Comparison of ENCODE assay signal across 8 cellular contexts in the genomic region with DNA sequence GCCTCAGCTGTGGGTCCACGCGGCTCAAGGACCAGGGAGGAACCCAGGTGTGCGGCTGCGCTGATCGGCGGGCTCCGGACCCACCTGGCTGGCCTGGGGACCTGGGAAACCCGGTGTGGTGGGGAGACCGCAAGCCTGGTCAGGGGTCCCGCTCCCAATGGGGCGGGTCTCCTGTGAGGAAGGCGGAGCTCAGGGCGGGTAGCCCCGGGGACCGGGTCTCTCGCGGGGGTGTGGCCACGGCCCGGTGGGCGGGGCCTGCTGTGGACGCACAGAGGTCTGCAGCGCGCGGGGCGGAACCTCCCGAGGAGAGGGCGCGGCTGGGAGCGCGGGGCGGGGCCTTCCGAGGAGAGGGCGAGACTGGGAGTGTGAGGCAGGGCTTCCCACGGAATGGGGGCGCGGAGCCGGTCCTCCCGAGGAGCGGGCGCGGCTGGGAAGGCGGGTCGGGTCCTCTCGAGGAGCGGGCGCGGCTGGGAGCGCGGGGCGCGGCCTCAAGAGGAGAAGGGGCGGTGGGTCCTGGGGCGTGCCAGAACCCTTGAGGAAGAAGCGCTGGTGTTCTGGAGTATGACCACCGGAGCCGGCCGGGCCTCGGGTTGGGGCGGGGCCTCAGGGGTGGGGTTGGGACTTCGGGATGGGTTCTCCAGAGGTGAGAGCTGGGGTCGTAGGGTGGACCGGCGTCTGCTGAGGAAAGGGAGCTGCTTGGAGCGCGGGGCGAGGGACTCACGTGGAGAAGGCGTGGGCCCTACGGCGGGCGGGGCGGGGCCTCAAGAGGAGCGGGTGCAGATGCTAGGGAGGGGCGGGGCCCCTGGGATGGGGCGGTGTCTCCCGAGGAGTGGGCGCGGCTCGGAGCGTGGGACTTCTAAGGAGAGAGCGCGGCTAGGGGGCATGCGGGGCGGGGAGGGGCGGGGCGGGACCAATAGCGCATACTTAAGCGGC. TPM values are rescaled to one million over a fixed set of nuclear protein-coding genes. Genes with fewer than 3 reads are reported as not detected.
DNase-seq lines count a peak whose midpoint lies in the region; ATAC-seq and TF ChIP-seq lines count a peak whose summit lies in the region.

No MANE protein-coding gene starts in this region.

- DNase-seq in GM12865 (ENCODE audit: low read depth) (peak; percentile 86), NOMO-1 treated with DMSO at 0.1 percent for 48 hours (lab: John Stamatoyannopoulos, UW; ENCODE audit: unreplicated experiment) (peak; percentile 87), endodermal cell (peak; percentile 97), mesothelial cell of epicardium (ENCODE audit: low spot score in 2 of 2, unreplicated experiment in 2 of 2) (peak; percentile 85 to 89), superior temporal gyrus (ENCODE audit: extremely low spot score) (no peak)
- DNase-seq in activated CD8-positive, alpha-beta memory T cell treated with anti-CD3 and anti-CD28 coated beads, Interleukin-2, amount 10 ng/mL, durations not matched to agents 7 days and 5 days = peak; percentile 90
- DNase-seq in stimulated activated CD8-positive, alpha-beta memory T cell treated with anti-CD3 and anti-CD28 coated beads, Interleukin-15, amount 100 ng/mL, for 4 hours (ENCODE audit: low read depth in 2 of 2) = peak; percentile 84 to 89

- H3K9me3 Mint-ChIP-seq in activated CD8-positive, alpha-beta memory T cell treated with anti-CD3 and anti-CD28 coated beads, Interleukin-2, amount 10 ng/mL, durations not matched to agents 7 days and 5 days (ENCODE audit: low read depth) = no peaks in the 10 kb centered on the region
- H3K9me3 Mint-ChIP-seq in endodermal cell (no peaks in the 10 kb centered on the region), mesothelial cell of epicardium (no peaks in the 10 kb centered on the region)

- H3K9ac ChIP-seq in endodermal cell (ENCODE audit: extremely low read depth, low read length, poor library complexity, severe bottlenecking) = no peak overlapping the region

- peaks cover 28% of the 10 kb centered on the region for H3K27me3 Mint-ChIP-seq in activated CD8-positive, alpha-beta memory T cell treated with anti-CD3 and anti-CD28 coated beads, Interleukin-2, amount 10 ng/mL, durations not matched to agents 7 days and 5 days
- peaks cover 72% of the 10 kb centered on the region for H3K27me3 Mint-ChIP-seq in endodermal cell (ENCODE audit: insufficient read depth)
- H3K27me3 Mint-ChIP-seq in mesothelial cell of epicardium (ENCODE audit: low read depth) = peaks cover 71% of the 10 kb centered on the region

- H3K4me3 Mint-ChIP-seq in activated CD8-positive, alpha-beta memory T cell treated with anti-CD3 and anti-CD28 coated beads, Interleukin-2, amount 10 ng/mL, durations not matched to agents 7 days and 5 days = peak overlapping the region; percentile 72
- H3K4me3 Mint-ChIP-seq in endodermal cell = peak overlapping the region; percentile 57
- peak overlapping the region; percentile 66 for H3K4me3 Mint-ChIP-seq in mesothelial cell of epicardium

- H3K36me3 Mint-ChIP-seq in activated CD8-positive, alpha-beta memory T cell treated with anti-CD3 and anti-CD28 coated beads, Interleukin-2, amount 10 ng/mL, durations not matched to agents 7 days and 5 days = no peaks in the 10 kb centered on the region
- H3K36me3 Mint-ChIP-seq in endodermal cell (ENCODE audit: low read depth) = no peaks in the 10 kb centered on the region
- H3K36me3 Mint-ChIP-seq in mesothelial cell of epicardium = no peaks in the 10 kb centered on the region

- H3K27ac ChIP-seq in endodermal cell (ENCODE audit: low read depth, low read length) = no peak overlapping the region

- CTCF ChIA-PET in activated CD8-positive, alpha-beta memory T cell treated with anti-CD3 and anti-CD28 coated beads, Interleukin-2, amount 10 ng/mL, durations not matched to agents 7 days and 5 days (lab: Charles Lee) = interaction anchor here (0.9 to 1.2 kb wide), 2 partner anchors 18 to 19 kb away, joined by 3 read pairs; no protein-coding TSS in a partner anchor

- H3K4me1 Mint-ChIP-seq in activated CD8-positive, alpha-beta memory T cell treated with anti-CD3 and anti-CD28 coated beads, Interleukin-2, amount 10 ng/mL, durations not matched to agents 7 days and 5 days = no peaks in the 10 kb centered on the region
- H3K4me1 Mint-ChIP-seq in endodermal cell (no peaks in the 10 kb centered on the region), mesothelial cell of epicardium (peaks cover 11% of the 10 kb centered on the region)

- peak; percentile 58 for ATAC-seq in HG03439 (IDR thresholded peaks at IDR 0.05; ENCODE audit: unreplicated experiment)
- peak; percentile 92 for ATAC-seq in activated CD8-positive, alpha-beta memory T cell treated with anti-CD3 and anti-CD28 coated beads, Interleukin-2, amount 10 ng/mL, durations not matched to agents 7 days and 5 days

- WGBS in endodermal cell (ENCODE audit: insufficient coverage in 1 of 2, insufficient read length in 1 of 2), 2 experiments = 2 to 16% methylated on average over 9 to 88 of the region's 88 CpGs

- H3K27me3 ChIP-seq in endodermal cell (ENCODE audit: control insufficient read depth, insufficient read depth, low read length, poor library complexity, severe bottlenecking) = peaks cover 49% of the 10 kb centered on the region

- no peaks in the 10 kb centered on the region for H3K36me3 ChIP-seq in endodermal cell (ENCODE audit: control insufficient read depth, insufficient read depth, low read length)

- TF ChIP-seq CTCF in GM12865 (IDR thresholded peaks at IDR 0.05; ENCODE audit: insufficient read depth, low read depth, low read length, missing control alignments) = no peak
- no peak for TF ChIP-seq CTCF in endodermal cell (conservative IDR thresholded peaks at IDR 0.05)
- no peak for TF ChIP-seq CTCF in mesothelial cell of epicardium (IDR thresholded peaks at IDR 0.05; ENCODE audit: unreplicated experiment)

- H3K4me1 ChIP-seq in endodermal cell (ENCODE audit: control insufficient read depth, insufficient read depth, low read length) = no peaks in the 10 kb centered on the region

- H3K27ac Mint-ChIP-seq in activated CD8-positive, alpha-beta memory T cell treated with anti-CD3 and anti-CD28 coated beads, Interleukin-2, amount 10 ng/mL, durations not matched to agents 7 days and 5 days = no peak overlapping the region
- H3K27ac Mint-ChIP-seq in endodermal cell (no peak overlapping the region), mesothelial cell of epicardium (no peak overlapping the region)

- no peaks in the 10 kb centered on the region for H3K9me3 ChIP-seq in endodermal cell (ENCODE audit: control insufficient read depth, low read length)

- H3K4me3 ChIP-seq in GM12865 (ENCODE audit: low read depth, low read length) (peak overlapping the region; percentile 56), endodermal cell (ENCODE audit: low read length) (peak overlapping the region; percentile 68)

RNA-seq across cellular contexts. Expression of gene DGCR6L, which starts 20.8 kb away (rescaled TPM):
- total RNA-seq in activated CD8-positive, alpha-beta memory T cell treated with anti-CD3 and anti-CD28 coated beads, Interleukin-2, amount 10 ng/mL, durations not matched to agents 7 days and 5 days = 10 to 100 TPM; 45.0 to 46.6 TPM
- total RNA-seq in endodermal cell = 10 to 100 TPM; 51.3 to 53.7 TPM
- polyA plus RNA-seq in endodermal cell (2013, experiment 1 of 2) = 47.1 TPM
- polyA plus RNA-seq in endodermal cell (2013, experiment 2 of 2) = 44.6 TPM
- 38.7 to 40.1 TPM (median 38.7 TPM) in 3 replicates for total RNA-seq in mesothelial cell of epicardium

RNA-seq across cellular contexts. Expression of gene RTN4R, which starts 31.0 kb away (rescaled TPM):
- 1 to 10 TPM; 1.4 to 2.5 TPM for total RNA-seq in activated CD8-positive, alpha-beta memory T cell treated with anti-CD3 and anti-CD28 coated beads, Interleukin-2, amount 10 ng/mL, durations not matched to agents 7 days and 5 days
- total RNA-seq in endodermal cell (10 to 100 TPM; 12.8 to 17.7 TPM), mesothelial cell of epicardium (8.9 to 10.0 TPM (median 9.5 TPM) in 3 replicates)
- polyA plus RNA-seq in endodermal cell (2013, experiment 1 of 2) = 28.2 TPM
- polyA plus RNA-seq in endodermal cell (2013, experiment 2 of 2) = 24.1 TPM
